ENCODE assay signal across 8 cellular contexts in the genomic region with DNA sequence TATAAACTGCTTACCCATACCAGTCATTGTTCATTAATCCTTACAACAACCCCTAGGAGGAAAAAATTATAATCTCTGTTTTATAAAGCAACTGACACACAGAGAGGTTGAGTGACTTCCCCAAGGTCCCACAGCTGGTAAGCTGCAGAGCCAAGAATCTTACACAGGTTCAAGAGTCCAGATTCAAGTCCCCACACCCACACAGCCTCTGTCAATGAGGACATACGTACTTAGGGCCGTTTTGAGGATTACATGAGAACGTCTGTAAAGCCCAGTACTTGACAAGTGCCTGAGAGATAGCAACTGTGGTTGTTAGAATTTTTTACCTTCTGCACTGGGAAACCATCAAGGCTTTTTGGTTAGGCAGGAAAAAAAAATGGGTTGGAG. TPM values are rescaled to one million over a fixed set of nuclear protein-coding genes. Genes with fewer than 3 reads are reported as not detected.
DNase-seq lines count a peak whose midpoint lies in the region; TF ChIP-seq lines count a peak whose summit lies in the region.

No MANE protein-coding gene starts in this region.

- H3K9me3 ChIP-seq in hepatocyte (ENCODE audit: low read depth), result no peaks in the 10 kb centered on the region
- no peaks in the 10 kb centered on the region for H3K9me3 ChIP-seq in stomach smooth muscle (ENCODE audit: control insufficient read depth in 2 of 2, low read length in 2 of 2)

- H3K27ac Mint-ChIP-seq in activated CD4-positive, alpha-beta memory T cell treated with anti-CD3 and anti-CD28 coated beads, Interleukin-2, amount 10 ng/mL, durations not matched to agents 7 days and 5 days, result peak overlapping the region; percentile 71

- H3K9me3 Mint-ChIP-seq in activated CD4-positive, alpha-beta memory T cell treated with anti-CD3 and anti-CD28 coated beads, Interleukin-2, amount 10 ng/mL, durations not matched to agents 7 days and 5 days, result no peaks in the 10 kb centered on the region

- peak overlapping the region; percentile 89 for H3K27ac ChIP-seq in hepatocyte
- peak overlapping the region; percentile 24 for H3K27ac ChIP-seq in stomach smooth muscle (ENCODE audit: low read length)

- TF ChIP-seq CTCF in hepatocyte (IDR thresholded peaks at IDR 0.05; ENCODE audit: poor library complexity), result no peak

- H2AFZ ChIP-seq in hepatocyte, result peak overlapping the region; percentile 75

- H3K27me3 ChIP-seq in H7 (ENCODE audit: control insufficient read depth, insufficient read depth, low read length) (no peaks in the 10 kb centered on the region), hepatocyte (no peaks in the 10 kb centered on the region), stomach smooth muscle (ENCODE audit: control insufficient read depth in 1 of 2, insufficient read depth in 2 of 2, low read length in 2 of 2) (no peaks in the 10 kb centered on the region)

- peak overlapping the region; percentile 77 for H3K4me3 Mint-ChIP-seq in activated CD4-positive, alpha-beta memory T cell treated with anti-CD3 and anti-CD28 coated beads, Interleukin-2, amount 10 ng/mL, durations not matched to agents 7 days and 5 days

- H3K4me1 Mint-ChIP-seq in activated CD4-positive, alpha-beta memory T cell treated with anti-CD3 and anti-CD28 coated beads, Interleukin-2, amount 10 ng/mL, durations not matched to agents 7 days and 5 days, result peaks cover 16% of the 10 kb centered on the region

- CTCF ChIA-PET in activated CD4-positive, alpha-beta memory T cell treated with anti-CD3 and anti-CD28 coated beads, Interleukin-2, amount 10 ng/mL, durations not matched to agents 7 days and 5 days (lab: Charles Lee), result no interaction called here

- H3K4me3 ChIP-seq in H7 (ENCODE audit: insufficient read depth, low read depth, low read length) (peak overlapping the region; percentile 63; the same call in 1 of the 2 replicates), hepatocyte (peak overlapping the region; percentile 44), stomach smooth muscle (ENCODE audit: low read length in 2 of 2) (peak overlapping the region; percentile 51 to 75)

- H3K9ac ChIP-seq in stomach smooth muscle (ENCODE audit: low read length in 2 of 2), result peak overlapping the region; percentile 67 to 73

- H3K36me3 ChIP-seq in H7 (replicated peaks; ENCODE audit: control insufficient read depth, insufficient read depth, low read length), result no peaks in the 10 kb centered on the region
- H3K36me3 ChIP-seq in hepatocyte (replicated peaks; ENCODE audit: insufficient read depth, low read depth), result no peaks in the 10 kb centered on the region
- no peaks in the 10 kb centered on the region for H3K36me3 ChIP-seq in stomach smooth muscle (ENCODE audit: control insufficient read depth in 2 of 2, insufficient read depth in 2 of 2, low read length in 2 of 2)

- no peaks in the 10 kb centered on the region for H3K36me3 Mint-ChIP-seq in activated CD4-positive, alpha-beta memory T cell treated with anti-CD3 and anti-CD28 coated beads, Interleukin-2, amount 10 ng/mL, durations not matched to agents 7 days and 5 days (ENCODE audit: low read depth)

- peaks cover 3% of the 10 kb centered on the region for H3K79me2 ChIP-seq in hepatocyte

- no peaks in the 10 kb centered on the region for H3K9me2 ChIP-seq in hepatocyte (replicated peaks; ENCODE audit: insufficient read depth)

- no peaks in the 10 kb centered on the region for H3K27me3 Mint-ChIP-seq in activated CD4-positive, alpha-beta memory T cell treated with anti-CD3 and anti-CD28 coated beads, Interleukin-2, amount 10 ng/mL, durations not matched to agents 7 days and 5 days

- H4K20me1 ChIP-seq in hepatocyte (ENCODE audit: insufficient read depth, poor library complexity, severe bottlenecking), result no peaks in the 10 kb centered on the region

- in situ Hi-C loops in ACHN (cut with HindIII; ENCODE audit: low pct_ligation_motif_present, low pct_unique_long_range_greater_than_20kb, low sequenced_read_pairs), result no loop called here

- 22% methylated on average over 3 of the region's 3 CpGs for WGBS in hepatocyte (ENCODE audit: low lambda C conversion rate, missing lambda C conversion rate)

- H3K4me2 ChIP-seq in hepatocyte, result peak overlapping the region; percentile 83

- POLR2A ChIA-PET in activated CD4-positive, alpha-beta memory T cell treated with anti-CD3 and anti-CD28 coated beads, Interleukin-2, amount 10 ng/mL, durations not matched to agents 7 days and 5 days (lab: Charles Lee), result no interaction called here

- peaks cover 4% of the 10 kb centered on the region for H3K4me1 ChIP-seq in hepatocyte (ENCODE audit: insufficient read depth)
- H3K4me1 ChIP-seq in stomach smooth muscle (ENCODE audit: control insufficient read depth, insufficient read depth, low read length), result peaks cover 8% of the 10 kb centered on the region

- peak; percentile 2 for DNase-seq in ACHN
- no peak for DNase-seq in H7
- peak; percentile 14 for DNase-seq in activated CD4-positive, alpha-beta memory T cell treated with anti-CD3 and anti-CD28 coated beads, Interleukin-2, amount 10 ng/mL, durations not matched to agents 7 days and 5 days
- peak; percentile 31 for DNase-seq in hepatocyte (ENCODE audit: low spot score)
- no peak for DNase-seq in KG1 (lab: John Stamatoyannopoulos, UW)
- no peak for DNase-seq in NCI-H345 (lab: John Stamatoyannopoulos, UW)
- DNase-seq in AML-193 (lab: John Stamatoyannopoulos, UW), result no peak

RNA-seq across cellular contexts. Expression of gene SLC25A43, which starts 0.6 kb away (rescaled TPM):
- total RNA-seq in H7 (2014; rRNA removed; shearing (Covaris generic)), result 5.3 and 7.5 TPM in 2 replicates
- total RNA-seq in activated CD4-positive, alpha-beta memory T cell treated with anti-CD3 and anti-CD28 coated beads, Interleukin-2, amount 10 ng/mL, durations not matched to agents 7 days and 5 days, result 1 to 10 TPM; 5.2 to 5.9 TPM
- 14.9 and 15.5 TPM in 2 replicates for total RNA-seq in hepatocyte
- polyA plus RNA-seq in hepatocyte, result 11.3 and 13.1 TPM in 2 replicates

Comparison
In these comparisons a context has a peak if more than half of its experiments do, and no peak if none do; other contexts are left out.
1. DNase-seq: peak in ACHN (single experiment), activated CD4-positive, alpha-beta memory T cell treated with anti-CD3 and anti-CD28 coated beads, Interleukin-2, amount 10 ng/mL, durations not matched to agents 7 days and 5 days (single experiment) and hepatocyte (single experiment); none in H7 (single experiment), KG1 (single experiment), NCI-H345 (single experiment) and AML-193 (0 of 2).
2. Peak in every context shown above with its lines, with median percentiles within 50 percentile points of each other: H3K4me3 ChIP-seq.